ENCODE assay signal across 14 cellular contexts in the genomic region with DNA sequence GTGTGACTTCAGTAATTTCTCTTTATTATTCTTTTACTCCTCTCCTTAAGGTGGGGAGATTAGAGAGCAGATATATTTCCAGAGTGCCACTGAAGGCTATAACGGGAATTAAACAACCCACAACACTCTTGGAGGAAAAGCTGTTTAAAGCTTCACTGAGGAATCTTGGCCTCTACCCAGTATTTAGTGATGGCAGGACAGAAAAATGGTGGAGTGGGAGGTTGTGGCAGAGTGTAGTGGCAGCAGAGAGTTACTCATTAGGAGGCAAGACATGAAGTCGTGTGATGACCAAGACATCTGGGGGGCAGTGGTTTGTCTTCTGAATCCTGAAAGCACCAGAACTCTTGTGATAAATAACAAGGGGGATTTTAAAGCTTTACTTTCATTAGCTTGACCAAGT.
DNase-seq lines count a peak whose midpoint lies in the region; FAIRE-seq and TF ChIP-seq lines count a peak whose summit lies in the region.
"Had no signal": no experiment of that assay in that cellular context is flagged by ENCODE, and none has a peak within 500 bp of the region (broad histone marks: within the 10 kb centered on the region; RNA-seq: fewer than 3 reads in every experiment).

No MANE protein-coding gene starts in this region.

- H3K4ac ChIP-seq in mesendoderm (ENCODE audit: low read depth, low read length), result no peak overlapping the region
- H3K4ac ChIP-seq in trophoblast cell (ENCODE audit: low read depth, low read length), result no peak overlapping the region

- no peaks in the 10 kb centered on the region for H3K9me3 ChIP-seq in trophoblast cell (ENCODE audit: insufficient read depth, low read depth, low read length)

- H3K4me1 ChIP-seq in mesendoderm (ENCODE audit: control insufficient read depth, low read depth, low read length) (no peaks in the 10 kb centered on the region), trophoblast cell (ENCODE audit: control insufficient read depth in 1 of 2, insufficient read depth in 2 of 2, low read length in 2 of 2) (no peaks in the 10 kb centered on the region)

- H2BK15ac ChIP-seq in mesendoderm (replicated peaks; ENCODE audit: low read depth), result peak overlapping the region; percentile 79

- H2BK5ac ChIP-seq in mesendoderm (ENCODE audit: low read length) (no peak overlapping the region), trophoblast cell (ENCODE audit: low read depth, low read length, poor library complexity) (no peak overlapping the region)

- H2AK5ac ChIP-seq in mesendoderm (ENCODE audit: low read length), result no peak overlapping the region
- H2AK5ac ChIP-seq in trophoblast cell (ENCODE audit: low read length), result no peak overlapping the region

- no peak overlapping the region for H3K14ac ChIP-seq in trophoblast cell (ENCODE audit: low read length)

- H3K56ac ChIP-seq in mesendoderm (ENCODE audit: low read length), result no peak overlapping the region

- DNase-seq in H54 (ENCODE audit: insufficient read length, low spot score) (no peak), RCC 7860 (ENCODE audit: low spot score) (no peak), mesendoderm (no peak), mesenteric fat pad (ENCODE audit: low spot score) (no peak), trophoblast cell (no peak), GM10248 (ENCODE audit: extremely low spot score) (no peak), NCI-H510A treated with DMSO at 0.1 percent for 48 hours (lab: John Stamatoyannopoulos, UW) (no peak)
- DNase-seq: ACHN; C1 segment of cervical spinal cord; CD4-positive, alpha-beta T cell; DMS79 had no signal

- H3K23ac ChIP-seq in mesendoderm (ENCODE audit: low read length), result no peak overlapping the region
- H3K23ac ChIP-seq in trophoblast cell (ENCODE audit: low read length), result no peak overlapping the region

- H3K27me3 ChIP-seq in mesendoderm (ENCODE audit: insufficient read depth, low read length, poor library complexity) (no peaks in the 10 kb centered on the region), trophoblast cell (ENCODE audit: insufficient read depth, low read length) (no peaks in the 10 kb centered on the region)

- H3K79me2 ChIP-seq in mesendoderm (ENCODE audit: control insufficient read depth, insufficient read depth, low read length) (no peaks in the 10 kb centered on the region), trophoblast cell (ENCODE audit: control insufficient read depth, insufficient read depth, low read length, poor library complexity) (no peaks in the 10 kb centered on the region)

- CTCF ChIA-PET in GM10248 (lab: Yijun Ruan, JAX), result interaction anchor here (1.1 to 1.3 kb wide), 2 partner anchors 19 to 37 kb away, joined by 3 to 4 read pairs; no protein-coding TSS in a partner anchor

- H3K79me1 ChIP-seq in mesendoderm (ENCODE audit: low read length) (no peaks in the 10 kb centered on the region), trophoblast cell (ENCODE audit: low read length) (no peaks in the 10 kb centered on the region)

- H2BK120ac ChIP-seq in mesendoderm (ENCODE audit: low read depth, low read length) (no peak overlapping the region), trophoblast cell (ENCODE audit: insufficient read depth, low read length, poor library complexity) (no peak overlapping the region)

- H4K91ac ChIP-seq in trophoblast cell (ENCODE audit: low read depth, low read length), result no peak overlapping the region

- H3K4me2 ChIP-seq in mesendoderm (ENCODE audit: low read length) (no peak overlapping the region), trophoblast cell (ENCODE audit: low read length) (no peak overlapping the region)

- H3K4me3 ChIP-seq in mesendoderm (ENCODE audit: low read length) (no peak overlapping the region), trophoblast cell (ENCODE audit: low read depth, low read length) (no peak overlapping the region)

- FAIRE-seq in H54 (lab: Jason Lieb, UNC), result peak; percentile 96
- peak; percentile 26 for FAIRE-seq in RCC 7860 (lab: Jason Lieb, UNC)
- FAIRE-seq: GM12892, HepG2, HTR-8/SVneo had no signal

- WGBS in mesendoderm (ENCODE audit: extremely low coverage, insufficient coverage, low lambda C conversion rate), result no CpG with 5 or more reads among the region's 2 CpGs
- no CpG with 5 or more reads among the region's 2 CpGs for WGBS in trophoblast cell (ENCODE audit: extremely low coverage, insufficient coverage, insufficient read length)

- TF ChIP-seq CTCF in GM10248 (IDR thresholded peaks at IDR 0.05; ENCODE audit: control extremely low read depth, extremely low read depth, low read depth, missing control alignments), result no peak

- H4K5ac ChIP-seq in mesendoderm (ENCODE audit: low read length), result no peak overlapping the region

- no peak overlapping the region for H4K8ac ChIP-seq in mesendoderm (ENCODE audit: low read depth, low read length)
- no peak overlapping the region for H4K8ac ChIP-seq in trophoblast cell (ENCODE audit: low read depth, low read length)

- POLR2A ChIA-PET in GM10248 (lab: Yijun Ruan, JAX), result no interaction called here

- TF ChIP-seq POLR2A in H54 (IDR thresholded peaks at IDR 0.05; ENCODE audit: low read depth, low read length), result no peak

- H3K36me3 ChIP-seq in mesendoderm (ENCODE audit: control insufficient read depth, insufficient read depth, low read length), result no peaks in the 10 kb centered on the region
- H3K36me3 ChIP-seq in trophoblast cell (ENCODE audit: control insufficient read depth in 1 of 2, insufficient read depth in 2 of 2, low read length in 2 of 2), result no peaks in the 10 kb centered on the region

- H4K12ac ChIP-seq in trophoblast cell (ENCODE audit: low read depth, low read length), result no peak overlapping the region

- H2AFZ ChIP-seq in trophoblast cell (ENCODE audit: insufficient read depth, low read length, poor library complexity), result no peak overlapping the region

- H3K27ac ChIP-seq in mesendoderm (ENCODE audit: low read depth, low read length) (no peak overlapping the region), trophoblast cell (ENCODE audit: low read depth, low read length) (no peak overlapping the region)

- no peak overlapping the region for H2BK12ac ChIP-seq in trophoblast cell (ENCODE audit: low read length)

- H3K18ac ChIP-seq in mesendoderm (ENCODE audit: low read length) (no peak overlapping the region), trophoblast cell (ENCODE audit: low read length) (no peak overlapping the region)

- H3K9ac ChIP-seq in mesendoderm (ENCODE audit: low read length) (no peak overlapping the region), trophoblast cell (ENCODE audit: low read length) (no peak overlapping the region)
